20 cellular contexts compared by ENCODE assay signal in the genomic region with DNA sequence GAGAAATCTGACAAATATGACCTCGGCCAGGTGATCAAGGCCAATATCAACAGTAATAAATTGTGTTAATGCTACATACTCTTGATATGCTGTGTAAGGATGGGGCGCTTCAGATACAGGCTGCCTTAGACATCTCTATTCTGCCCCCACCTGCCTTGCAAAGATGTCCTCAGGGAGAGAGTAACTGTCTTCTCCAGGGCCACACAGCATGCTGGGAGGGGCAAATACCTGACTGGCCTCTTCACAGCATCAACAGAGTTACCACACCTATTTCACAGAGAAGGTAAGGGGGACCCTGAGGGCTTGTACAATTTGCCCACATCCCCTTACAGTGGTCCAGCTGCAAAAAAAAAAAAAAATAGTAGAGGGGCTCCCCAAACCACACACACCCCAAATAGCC. TPM values are rescaled to one million over a fixed set of nuclear protein-coding genes. Genes with fewer than 3 reads are reported as not detected.
"Had no signal": no experiment of that assay in that cellular context is flagged by ENCODE, and none has a peak within 500 bp of the region (broad histone marks: within the 10 kb centered on the region; RNA-seq: fewer than 3 reads in every experiment).

No MANE protein-coding gene starts in this region.

- H3K9ac ChIP-seq: parathyroid adenoma had no signal

- H3K36me3 ChIP-seq: colonic mucosa, heart left ventricle, left lung, right atrium auricular region, spleen had no signal

- H3K4me3 Mint-ChIP-seq: activated naive CD8-positive, alpha-beta T cell; activated T-cell treated with anti-CD3 and anti-CD28 coated beads, Interleukin-2, amount 50 U/mL, for 24 hours; natural killer cell treated with Interleukin-12 subunit alpha and Interleukin-12 subunit beta and Interleukin-15 and Interleukin-18, amount 100 ng/mL, for 72 hours had no signal

- FAIRE-seq: endothelial cell of umbilical vein, islet of Langerhans had no signal

- H3K79me2 ChIP-seq: parathyroid adenoma had no signal

- H2AFZ ChIP-seq: parathyroid adenoma had no signal

- ATAC-seq: left lung had no signal

- H3K9me3 Mint-ChIP-seq: activated T-cell treated with anti-CD3 and anti-CD28 coated beads, Interleukin-2, amount 50 U/mL, for 24 hours; natural killer cell treated with Interleukin-12 subunit alpha and Interleukin-12 subunit beta and Interleukin-15 and Interleukin-18, amount 100 ng/mL, for 72 hours; type B pancreatic cell had no signal

- H3K27ac ChIP-seq: colonic mucosa, left lung, parathyroid adenoma, right atrium auricular region, spleen had no signal

- H3K27me3 ChIP-seq: colonic mucosa, heart left ventricle, left lung, right atrium auricular region, spleen had no signal

- H3K36me3 Mint-ChIP-seq: activated naive CD8-positive, alpha-beta T cell; natural killer cell treated with Interleukin-12 subunit alpha and Interleukin-12 subunit beta and Interleukin-15 and Interleukin-18, amount 100 ng/mL, for 72 hours; type B pancreatic cell had no signal

- H3K4me1 ChIP-seq: colonic mucosa, parathyroid adenoma, right atrium auricular region had no signal

- H3K27me3 Mint-ChIP-seq: activated naive CD8-positive, alpha-beta T cell; activated T-cell treated with anti-CD3 and anti-CD28 coated beads, Interleukin-2, amount 50 U/mL, for 24 hours had no signal

- H3K27ac Mint-ChIP-seq: activated naive CD8-positive, alpha-beta T cell; activated T-cell treated with anti-CD3 and anti-CD28 coated beads, Interleukin-2, amount 50 U/mL, for 24 hours; natural killer cell treated with Interleukin-12 subunit alpha and Interleukin-12 subunit beta and Interleukin-15 and Interleukin-18, amount 100 ng/mL, for 72 hours; type B pancreatic cell had no signal

- DNase-seq: activated CD4-positive, alpha-beta T cell treated with anti-CD3 and anti-CD28 coated beads, Interleukin-2, amount 50 U/mL, for 4 hours; activated CD4-positive, CD25-positive, alpha-beta regulatory T cell treated with anti-CD3 and anti-CD28 coated beads, Interleukin-2, amount 50 U/mL, for 72 hours; activated effector memory CD4-positive, alpha-beta T cell treated with anti-CD3 and anti-CD28 coated beads, Interleukin-2, amount 50 U/mL, for 16 hours; activated T-cell treated with anti-CD3 and anti-CD28 coated beads, Interleukin-2, amount 50 U/mL, for 24 hours; colonic mucosa; effector CD4-positive, alpha-beta T cell; foreskin melanocyte; heart left ventricle; left lung; spleen; stimulated activated CD4-positive, alpha-beta T cell treated with anti-CD3 and anti-CD28 coated beads, Interleukin-1b, Interleukin-23, amount 100 ng/mL, for 48 hours; stimulated activated naive CD4-positive, alpha-beta T cell; T-helper 2 cell had no signal

- H3K9me3 ChIP-seq: colonic mucosa, left lung, right atrium auricular region, spleen had no signal

- H3K4me3 ChIP-seq: colonic mucosa, heart left ventricle, left lung, right atrium auricular region, spleen had no signal

RNA-seq across cellular contexts. Expression of gene KIAA1755, which starts 17.2 kb away (rescaled TPM):
- total RNA-seq: natural killer cell treated with Interleukin-12 subunit alpha and Interleukin-12 subunit beta and Interleukin-15 and Interleukin-18, amount 100 ng/mL, for 72 hours had no signal

RNA-seq across cellular contexts. Expression of gene BPI, which starts 26.3 kb away (rescaled TPM):
- total RNA-seq: colonic mucosa; endothelial cell of umbilical vein; natural killer cell treated with Interleukin-12 subunit alpha and Interleukin-12 subunit beta and Interleukin-15 and Interleukin-18, amount 100 ng/mL, for 72 hours; right atrium auricular region had no signal
- polyA plus RNA-seq: endothelial cell of umbilical vein, heart left ventricle had no signal
